8 cellular contexts compared by ENCODE assay signal in the genomic region with DNA sequence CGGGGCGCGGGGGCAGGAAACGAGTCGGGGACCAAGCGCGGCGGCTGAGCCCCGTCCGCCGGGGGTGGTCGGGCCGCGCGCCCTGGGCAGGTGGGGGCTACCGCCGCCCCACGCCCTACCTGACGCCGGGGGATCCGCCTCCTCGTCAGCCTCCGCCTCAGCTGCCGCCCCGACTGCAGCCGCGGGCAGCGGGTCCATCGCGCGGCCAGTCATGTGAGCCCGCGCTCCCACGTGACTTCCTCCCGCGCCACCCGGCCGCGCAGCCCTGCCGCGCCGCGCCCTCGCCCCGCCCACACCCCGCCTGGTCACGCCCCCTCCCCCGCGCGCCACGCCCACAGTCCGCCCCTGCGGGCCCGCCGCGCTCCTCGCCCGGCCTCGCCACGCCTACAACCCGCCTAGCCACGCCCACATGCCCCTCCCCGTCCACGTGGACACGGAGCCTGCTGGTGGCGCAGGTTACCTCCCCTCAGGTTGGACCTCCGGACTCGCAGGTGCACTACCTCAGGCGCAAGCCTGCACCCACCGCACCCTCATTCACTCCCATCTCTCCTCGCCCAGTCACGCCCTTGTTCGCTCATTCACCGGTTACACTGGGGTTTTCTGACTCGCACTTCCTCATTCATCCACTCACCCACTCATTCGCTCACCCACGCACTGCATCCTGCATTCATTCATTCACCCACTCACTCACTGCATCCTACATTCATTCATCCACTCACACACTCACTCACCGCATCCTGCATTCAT. TPM values are rescaled to one million over a fixed set of nuclear protein-coding genes. Genes with fewer than 3 reads are reported as not detected.
DNase-seq lines count a peak whose midpoint lies in the region; ATAC-seq and TF ChIP-seq lines count a peak whose summit lies in the region.

A gene with protein sequence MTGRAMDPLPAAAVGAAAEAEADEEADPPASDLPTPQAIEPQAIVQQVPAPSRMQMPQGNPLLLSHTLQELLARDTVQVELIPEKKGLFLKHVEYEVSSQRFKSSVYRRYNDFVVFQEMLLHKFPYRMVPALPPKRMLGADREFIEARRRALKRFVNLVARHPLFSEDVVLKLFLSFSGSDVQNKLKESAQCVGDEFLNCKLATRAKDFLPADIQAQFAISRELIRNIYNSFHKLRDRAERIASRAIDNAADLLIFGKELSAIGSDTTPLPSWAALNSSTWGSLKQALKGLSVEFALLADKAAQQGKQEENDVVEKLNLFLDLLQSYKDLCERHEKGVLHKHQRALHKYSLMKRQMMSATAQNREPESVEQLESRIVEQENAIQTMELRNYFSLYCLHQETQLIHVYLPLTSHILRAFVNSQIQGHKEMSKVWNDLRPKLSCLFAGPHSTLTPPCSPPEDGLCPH (minus strand): TSS at position 233 of the 747 bp plus-strand sequence. CDS start 20 bp downstream, at position 213.

- H3K4me1 Mint-ChIP-seq in WTC11 (peaks cover 17% of the 10 kb centered on the region), immature natural killer cell (peaks cover 11 to 17% of the 10 kb centered on the region in 2 donors)

- peaks cover 9% of the 10 kb centered on the region; the same call in 1 of the 2 replicates for H3K36me3 Mint-ChIP-seq in WTC11
- no peaks in the 10 kb centered on the region for H3K36me3 Mint-ChIP-seq in immature natural killer cell

- ATAC-seq in GM18907 (IDR thresholded peaks at IDR 0.05; ENCODE audit: unreplicated experiment), result peak; percentile 75
- peak; percentile 76 for ATAC-seq in HG03135 (IDR thresholded peaks at IDR 0.05; ENCODE audit: unreplicated experiment)
- ATAC-seq in WTC11, result peak; percentile 83

- CTCF ChIA-PET in AG04449 (lab: Yijun Ruan, JAX), result no interaction called here
- CTCF ChIA-PET in WTC11 (lab: Charles Lee), result interaction anchor here (0.6 kb wide), 1 partner anchor 32 kb away, joined by 7 read pairs; no protein-coding TSS in a partner anchor

- TF ChIP-seq CTCF in AG04449 (IDR thresholded peaks at IDR 0.05; ENCODE audit: insufficient read depth, low read length, missing control alignments), result no peak
- TF ChIP-seq CTCF in WTC11 (IDR thresholded peaks at IDR 0.05), result no peak
- no peak for TF ChIP-seq CTCF in cardiac fibroblast (IDR thresholded peaks at IDR 0.05; ENCODE audit: low read depth, low read length)

- peak within 1 kb of the TSS; percentile 89 for H3K4me3 ChIP-seq in AG04449 (ENCODE audit: low read depth, low read length)
- H3K4me3 ChIP-seq in cardiac fibroblast (replicated peaks in 1 of 2; ENCODE audit: low read depth in 2 of 2, low read length in 2 of 2), result peak within 1 kb of the TSS; percentile 94 to 95

- POLR2A ChIA-PET in AG04449 (lab: Yijun Ruan, JAX), result no interaction called here
- POLR2A ChIA-PET in WTC11 (lab: Charles Lee), result interaction anchor here (0.5 kb wide), 1 partner anchor 1994 kb away, joined by 4 read pairs; no protein-coding TSS in a partner anchor

- H3K4me3 Mint-ChIP-seq in WTC11, result peak within 1 kb of the TSS; percentile 87
- H3K4me3 Mint-ChIP-seq in immature natural killer cell, result peak within 1 kb of the TSS in 3 of 5 donors; percentile 92 to 97 (median 94)

- no peak for DNase-seq in AG04449 (ENCODE audit: low read depth, low spot score)
- DNase-seq in NCI-H2196 (lab: John Stamatoyannopoulos, UW; ENCODE audit: unreplicated experiment), result peak; percentile 92
- DNase-seq in WTC11 (ENCODE audit: low spot score), result peak; percentile 98
- DNase-seq in cardiac fibroblast (ENCODE audit: low read depth in 2 of 2), result peak; percentile 84 to 92
- DNase-seq in immature natural killer cell, result peak; percentile 90 to 94 (median 92)
- DNase-seq in smooth muscle cell of the brain vasculature (ENCODE audit: low read depth, low spot score), result peak; percentile 37

- no peaks in the 10 kb centered on the region for H3K9me3 Mint-ChIP-seq in WTC11
- no peaks in the 10 kb centered on the region for H3K9me3 Mint-ChIP-seq in immature natural killer cell

- H3K27ac Mint-ChIP-seq in WTC11, result no peak within 1 kb of the TSS
- peak within 1 kb of the TSS; percentile 68 to 91 (median 84) for H3K27ac Mint-ChIP-seq in immature natural killer cell

- H3K27me3 Mint-ChIP-seq in WTC11 (ENCODE audit: low read depth) (no peaks in the 10 kb centered on the region), immature natural killer cell (ENCODE audit: low read depth in 3 of 3) (peaks cover 2 to 6% (median 4%) of the 10 kb centered on the region in 3 donors)

TF ChIP-seq in WTC11, 78 proteins besides CTCF, POLR2A, EP300 and RAD21 (continues in another document):
- peak; percentile 15; the same call in 1 of the 2 replicates for TF ChIP-seq SMAD3 (CRISPR knock-in tag; IDR thresholded peaks at IDR 0.05; ENCODE audit: borderline replicate concordance)
- TF ChIP-seq ZMAT4 (CRISPR knock-in tag; IDR thresholded peaks at IDR 0.05), result no peak
- TF ChIP-seq USF2 (CRISPR knock-in tag; IDR thresholded peaks at IDR 0.05), result peak; percentile 98
- TF ChIP-seq HMGA2 (CRISPR knock-in tag; IDR thresholded peaks at IDR 0.05), result no peak
- TF ChIP-seq CBFB (CRISPR knock-in tag; IDR thresholded peaks at IDR 0.05; ENCODE audit: low read depth), result no peak
- TF ChIP-seq FOXP4 (CRISPR knock-in tag; IDR thresholded peaks at IDR 0.05), result peak; percentile 33; the same call in 1 of the 2 replicates
- no peak for TF ChIP-seq JAZF1 (CRISPR knock-in tag; IDR thresholded peaks at IDR 0.05)
- no peak for TF ChIP-seq ZNF138 (CRISPR knock-in tag; conservative IDR thresholded peaks at IDR 0.05)
- TF ChIP-seq AR (CRISPR knock-in tag; IDR thresholded peaks at IDR 0.05), result no peak
- TF ChIP-seq ZSCAN18 (CRISPR knock-in tag; IDR thresholded peaks at IDR 0.05), result no peak
- 0 out of 2 replicates have a peak, but pooled peaks have one; percentile 53 for TF ChIP-seq EMX1 (CRISPR knock-in tag; IDR thresholded peaks at IDR 0.05)

RNA-seq across cellular contexts. Expression of the gene that starts here (rescaled TPM):
- 44.9 to 50.8 TPM (median 49.6 TPM) in 3 replicates for total RNA-seq in WTC11 (2021)
- 10 to 100 TPM; 16.3 to 25.0 (median 16.7) TPM for polyA plus RNA-seq in immature natural killer cell
